ENCODE assay signal across 11 cellular contexts in the genomic region with DNA sequence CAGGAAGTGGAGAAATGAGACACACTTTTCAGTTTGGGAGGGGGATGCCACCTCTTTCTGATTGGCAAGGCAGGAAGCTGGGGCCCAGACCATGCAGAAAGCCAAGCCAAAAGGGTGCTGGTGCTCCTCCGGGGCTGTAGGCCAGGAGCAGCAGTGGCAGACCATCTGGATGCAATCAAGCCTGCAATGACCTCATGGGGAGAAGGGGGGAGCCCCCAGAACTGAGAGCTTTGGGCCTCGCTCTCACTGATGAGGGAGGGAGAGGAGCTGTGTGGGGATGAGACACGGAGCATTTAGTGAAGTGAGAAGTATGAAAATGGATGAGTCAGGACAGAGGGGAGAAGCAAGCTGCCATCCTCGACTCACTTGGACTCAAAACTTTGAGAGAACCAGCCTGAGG.
DNase-seq lines count a peak whose midpoint lies in the region; ATAC-seq and TF ChIP-seq lines count a peak whose summit lies in the region.
"Had no signal": no experiment of that assay in that cellular context is flagged by ENCODE, and none has a peak within 500 bp of the region (broad histone marks: within the 10 kb centered on the region; RNA-seq: fewer than 3 reads in every experiment).

No MANE protein-coding gene starts in this region.

- TF ChIP-seq CTCF in GM13976 (IDR thresholded peaks at IDR 0.05; ENCODE audit: borderline replicate concordance, control extremely low read depth, extremely low read depth, insufficient read depth, missing control alignments), result no peak

- DNase-seq in Right ventricle myocardium inferior (ENCODE audit: missing footprints) (no peak), cardiac septum (ENCODE audit: low spot score) (no peak), fibroblast of the conjunctiva (ENCODE audit: low read depth) (peak; percentile 50), GM13976 (ENCODE audit: low spot score) (no peak), posterior vena cava (ENCODE audit: low spot score) (no peak)
- DNase-seq in activated CD4-positive, alpha-beta T cell treated with anti-CD3 and anti-CD28 coated beads for 48 hours, result no peak
- DNase-seq: KG1, small intestine, SW 1271 had no signal

- intact Hi-C loops in Right ventricle myocardium inferior (cut with DNase I) (no loop called here), cardiac septum (cut with DNase I) (no loop called here), posterior vena cava (cut with DNase I) (no loop called here)

- ATAC-seq in Right ventricle myocardium inferior, result peak; percentile 76
- ATAC-seq in HG02943 (IDR thresholded peaks at IDR 0.05; ENCODE audit: low read depth, unreplicated experiment), result peak; percentile 86
- no peak for ATAC-seq in HG02970 (IDR thresholded peaks at IDR 0.05; ENCODE audit: low FRiP score, unreplicated experiment)

- in situ Hi-C loops in GM13976 (cut with MboI; ENCODE audit: low sequenced_read_pairs, unreplicated experiment), result no loop called here
